Comparison of ENCODE assay signal across 1 cellular context in the genomic region with DNA sequence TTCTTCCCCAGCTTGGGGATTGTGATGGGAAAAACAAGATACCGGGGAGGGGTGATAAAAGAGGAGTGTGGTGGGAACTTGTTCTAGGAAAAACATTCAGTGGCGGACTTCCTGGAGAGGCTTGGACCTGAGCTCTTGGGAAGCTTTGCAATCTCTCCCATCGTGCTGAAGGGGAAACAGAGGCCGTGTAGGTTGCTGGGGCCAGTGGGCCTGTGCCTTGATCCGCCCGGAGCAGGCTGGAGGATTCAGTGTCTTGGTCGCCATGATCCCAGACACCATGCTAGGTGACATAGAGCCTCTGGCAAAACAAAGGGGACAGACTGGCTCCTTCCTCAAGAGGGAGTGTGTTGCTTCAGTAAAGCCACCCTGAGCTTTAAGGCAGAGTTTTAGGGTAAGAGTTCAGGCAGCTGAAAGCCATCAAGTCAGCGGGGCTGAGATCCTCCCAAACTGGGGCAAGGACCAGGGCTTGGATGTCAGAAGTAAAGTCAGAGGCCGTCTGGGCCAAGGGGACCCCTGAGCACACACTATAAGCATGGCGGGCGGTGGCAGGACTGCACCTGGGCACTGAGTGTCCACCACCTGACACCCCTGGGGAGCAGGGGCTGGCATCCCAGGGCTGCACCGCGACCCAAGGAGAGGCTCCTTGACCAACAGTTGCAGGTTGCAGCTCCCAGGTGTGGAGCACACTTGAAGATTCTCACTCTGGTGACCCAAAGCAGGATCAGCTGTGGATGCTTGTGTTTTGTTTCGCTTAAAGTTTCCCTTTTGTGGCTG.
TF ChIP-seq lines count a peak whose summit lies in the region.

No MANE protein-coding gene starts in this region.

TF ChIP-seq in IMR-90, 13 proteins besides CTCF, POLR2A, EP300 and RAD21:
- TF ChIP-seq BHLHE40 (IDR thresholded peaks at IDR 0.05; ENCODE audit: low read depth, low read length) (no peak), MXI1 (IDR thresholded peaks at IDR 0.05; ENCODE audit: borderline replicate concordance, low read depth, low read length) (no peak), MAFK (IDR thresholded peaks at IDR 0.05; ENCODE audit: low read depth, low read length) (no peak), CEBPB (IDR thresholded peaks at IDR 0.05; ENCODE audit: low read depth, low read length) (no peak), FOS (IDR thresholded peaks at IDR 0.05; ENCODE audit: low read depth, low read length) (no peak), NFE2L2 (IDR thresholded peaks at IDR 0.05; ENCODE audit: low read depth, low read length) (no peak), CHD1 (IDR thresholded peaks at IDR 0.05; ENCODE audit: low read depth, low read length) (no peak), MAZ (IDR thresholded peaks at IDR 0.05; ENCODE audit: borderline replicate concordance, low read depth, low read length) (no peak), SMC3 (IDR thresholded peaks at IDR 0.05; ENCODE audit: low read depth, low read length) (no peak), RCOR1 (IDR thresholded peaks at IDR 0.05; ENCODE audit: insufficient replicate concordance, low read length) (no peak), RFX5 (IDR thresholded peaks at IDR 0.05; ENCODE audit: low read depth, low read length) (no peak)
- TF ChIP-seq, protein P1, sequence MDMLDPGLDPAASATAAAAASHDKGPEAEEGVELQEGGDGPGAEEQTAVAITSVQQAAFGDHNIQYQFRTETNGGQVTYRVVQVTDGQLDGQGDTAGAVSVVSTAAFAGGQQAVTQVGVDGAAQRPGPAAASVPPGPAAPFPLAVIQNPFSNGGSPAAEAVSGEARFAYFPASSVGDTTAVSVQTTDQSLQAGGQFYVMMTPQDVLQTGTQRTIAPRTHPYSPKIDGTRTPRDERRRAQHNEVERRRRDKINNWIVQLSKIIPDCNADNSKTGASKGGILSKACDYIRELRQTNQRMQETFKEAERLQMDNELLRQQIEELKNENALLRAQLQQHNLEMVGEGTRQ (IDR thresholded peaks at IDR 0.05; ENCODE audit: low read depth, low read length), result no peak
- TF ChIP-seq, protein P2, sequence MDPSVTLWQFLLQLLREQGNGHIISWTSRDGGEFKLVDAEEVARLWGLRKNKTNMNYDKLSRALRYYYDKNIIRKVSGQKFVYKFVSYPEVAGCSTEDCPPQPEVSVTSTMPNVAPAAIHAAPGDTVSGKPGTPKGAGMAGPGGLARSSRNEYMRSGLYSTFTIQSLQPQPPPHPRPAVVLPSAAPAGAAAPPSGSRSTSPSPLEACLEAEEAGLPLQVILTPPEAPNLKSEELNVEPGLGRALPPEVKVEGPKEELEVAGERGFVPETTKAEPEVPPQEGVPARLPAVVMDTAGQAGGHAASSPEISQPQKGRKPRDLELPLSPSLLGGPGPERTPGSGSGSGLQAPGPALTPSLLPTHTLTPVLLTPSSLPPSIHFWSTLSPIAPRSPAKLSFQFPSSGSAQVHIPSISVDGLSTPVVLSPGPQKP (IDR thresholded peaks at IDR 0.05; ENCODE audit: borderline replicate concordance, low read depth, low read length), result no peak
